ENCODE assay signal across 14 cellular contexts in the genomic region with DNA sequence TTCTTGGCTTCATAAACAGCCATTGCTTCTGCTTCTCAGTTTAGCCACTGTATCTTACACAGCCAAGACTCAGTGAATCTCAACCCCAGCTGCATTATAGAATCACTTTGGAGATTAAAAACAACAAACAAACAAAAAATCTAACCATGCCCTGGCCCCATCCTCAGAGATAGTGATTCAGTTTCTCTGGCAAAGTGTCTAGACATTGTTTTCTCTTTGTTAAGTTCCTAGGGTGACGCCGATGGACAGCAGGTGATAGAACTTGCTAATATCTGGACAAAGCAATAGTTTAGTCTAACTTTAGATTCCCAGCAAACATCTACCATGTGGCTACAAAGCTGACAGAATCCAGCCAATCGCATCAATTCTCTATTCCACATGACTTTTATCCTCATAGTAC. TPM values are rescaled to one million over a fixed set of nuclear protein-coding genes. Genes with fewer than 3 reads are reported as not detected.
"Had no signal": no experiment of that assay in that cellular context is flagged by ENCODE, and none has a peak within 500 bp of the region (broad histone marks: within the 10 kb centered on the region; RNA-seq: fewer than 3 reads in every experiment).

No MANE protein-coding gene starts in this region.

- DNase-seq: activated B cell treated with CpG ODN at 0.5 μM for 24 hours; activated CD4-positive, alpha-beta T cell treated with anti-CD3 and anti-CD28 coated beads, Interleukin-2, amount 10 ng/mL, durations not matched to agents 24 days and 14 days; activated CD8-positive, alpha-beta memory T cell treated with anti-CD3 and anti-CD28 coated beads for 24 hours; hippocampal formation; mesenchymal stem cell; nephron progenitor cell; SIG-M5; small intestine; T-helper 17 cell had no signal

- ATAC-seq: gastroesophageal sphincter; stimulated activated effector memory CD8-positive, alpha-beta T cell treated with anti-CD3 and anti-CD28 coated beads, Interleukin-12 subunit alpha, Interleukin-12 subunit beta, amount 100 ng/mL, for 72 hours; T-helper 17 cell had no signal

- H3K27me3 ChIP-seq: gastroesophageal sphincter, tibial nerve had no signal

- H3K4me1 ChIP-seq: tibial nerve had no signal

- H3K9me3 ChIP-seq: gastroesophageal sphincter, tibial nerve had no signal

- H3K36me3 ChIP-seq: gastroesophageal sphincter, tibial nerve had no signal

- FAIRE-seq: small intestine, TTC549 had no signal

RNA-seq across cellular contexts. Expression of gene ADGRF5, which starts 2.9 kb away (rescaled TPM):
- total RNA-seq: activated B cell treated with CpG ODN at 0.5 μM for 24 hours; activated CD4-positive, alpha-beta T cell treated with anti-CD3 and anti-CD28 coated beads, Interleukin-2, amount 10 ng/mL, durations not matched to agents 24 days and 14 days; activated T-helper 2 cell treated with anti-CD3 and anti-CD28 coated beads, Interferon-gamma antibody, Interleukin-2, Interleukin-4, amounts not matched to agents 10 μg/mL and 5 μg/mL and 100 μg/mL, durations not matched to agents 14 hours and 24 hours and 36 hours; T-helper 17 cell had no signal
